In genomic region chr3:30598663-30599545, GRCh38 we compare ENCODE assay signal across 14 cellular contexts. TPM values are rescaled to one million over a fixed set of nuclear protein-coding genes. Genes with fewer than 3 reads are reported as not detected.
DNase-seq lines count a peak whose midpoint lies in the region; ATAC-seq, FAIRE-seq and TF ChIP-seq lines count a peak whose summit lies in the region.
"Had no signal": no experiment of that assay in that cellular context is flagged by ENCODE, and none has a peak within 500 bp of the region (broad histone marks: within the 10 kb centered on the region; RNA-seq: fewer than 3 reads in every experiment).

No MANE protein-coding gene starts in this region.

- ATAC-seq in A549, result no peak
- ATAC-seq: Panc1 had no signal

- H3K36me3 ChIP-seq in SU-DHL-6 (ENCODE audit: low read length), result no peaks in the 10 kb centered on the region
- no peaks in the 10 kb centered on the region for H3K36me3 ChIP-seq in keratinocyte (ENCODE audit: control insufficient read depth in 2 of 2, extremely low read depth in 1 of 2, insufficient read depth in 2 of 2, low read length in 2 of 2)
- no peaks in the 10 kb centered on the region for H3K36me3 ChIP-seq in smooth muscle cell (ENCODE audit: low read depth)

- H3K9ac ChIP-seq in SU-DHL-6 (ENCODE audit: low read length) (0 out of 2 replicates have a peak overlapping the region, but pooled peaks have one; percentile 11), keratinocyte (ENCODE audit: control insufficient read depth, extremely low read depth, insufficient read depth, low read length) (no peak overlapping the region), smooth muscle cell (ENCODE audit: low read depth) (no peak overlapping the region)

- H3K79me2 ChIP-seq in SU-DHL-6 (ENCODE audit: insufficient read depth, low read length), result no peaks in the 10 kb centered on the region
- no peaks in the 10 kb centered on the region for H3K79me2 ChIP-seq in keratinocyte (ENCODE audit: control insufficient read depth, insufficient read depth, low read length)
- H3K79me2 ChIP-seq in smooth muscle cell (ENCODE audit: low read depth), result no peaks in the 10 kb centered on the region

- H3F3A ChIP-seq in SU-DHL-6 (ENCODE audit: insufficient read depth) (peaks cover 24% of the 10 kb centered on the region), smooth muscle cell (ENCODE audit: low read depth) (no peaks in the 10 kb centered on the region)

- TF ChIP-seq CTCF in A549 (IDR thresholded peaks at IDR 0.05) (no peak), SU-DHL-6 (IDR thresholded peaks at IDR 0.05; ENCODE audit: insufficient read depth, low read length, poor library complexity, severe bottlenecking) (no peak), keratinocyte (optimal IDR thresholded peaks at IDR 0.05 in 1 of 3, IDR thresholded peaks at IDR 0.05 in 1 of 3, conservative IDR thresholded peaks at IDR 0.05 in 1 of 3; ENCODE audit: extremely low read depth in 1 of 3, insufficient read depth in 2 of 3, low read length in 3 of 3) (no peak), smooth muscle cell (IDR thresholded peaks at IDR 0.05; ENCODE audit: borderline replicate concordance, insufficient read depth, poor library complexity, severe bottlenecking) (no peak)

- POLR2A ChIA-PET in A549 (lab: Yijun Ruan, JAX), result interaction anchor here (2.4 kb wide), 1 partner anchor 7 kb away, joined by 9 read pairs; the partner anchor contains the start of gene TGFBR2

- WGBS in A549 (ENCODE audit: missing lambda C conversion rate), result 89% methylated on average over 3 of the region's 3 CpGs
- 84% methylated on average over 3 of the region's 3 CpGs for WGBS in smooth muscle cell (ENCODE audit: low lambda C conversion rate)

- TF ChIP-seq POLR2A in A549 (IDR thresholded peaks at IDR 0.05; ENCODE audit: low read length), result no peak

- dilution Hi-C loops in keratinocyte (cut with MboI; ENCODE audit: extremely low pct_ligation_motif_present, low sequenced_read_pairs), result no loop called here

- H4K20me1 ChIP-seq in SU-DHL-6 (ENCODE audit: low read depth, low read length) (no peaks in the 10 kb centered on the region), keratinocyte (ENCODE audit: control insufficient read depth, extremely low read depth, insufficient read depth, low read length) (no peaks in the 10 kb centered on the region), smooth muscle cell (ENCODE audit: low read depth) (no peaks in the 10 kb centered on the region)

- TF ChIP-seq RAD21 in A549 (conservative IDR thresholded peaks at IDR 0.05 in 1 of 2, IDR thresholded peaks at IDR 0.05 in 1 of 2), result no peak

- FAIRE-seq in A549 (lab: Jason Lieb, UNC) (peak; percentile 46), GM18507 (lab: Jason Lieb, UNC) (peak; percentile 5), keratinocyte (lab: Jason Lieb, UNC) (no peak)

- CTCF ChIA-PET in A549 (lab: Yijun Ruan, JAX), result interaction anchor here (0.6 to 1.9 kb wide), 3 partner anchors 94 to 464 kb away, joined by 3 to 7 read pairs (median 3); no protein-coding TSS in a partner anchor

- H2AFZ ChIP-seq in SU-DHL-6 (ENCODE audit: low read depth, low read length, severe bottlenecking) (peak overlapping the region; percentile 56), keratinocyte (ENCODE audit: control insufficient read depth, low read length) (peak overlapping the region; percentile 57), smooth muscle cell (ENCODE audit: low read depth) (no peak overlapping the region)

- H3K4me2 ChIP-seq in A549 (peak overlapping the region; percentile 64; the same call in 2 of the 3 replicates), SU-DHL-6 (ENCODE audit: low read depth, low read length, poor library complexity, severe bottlenecking) (peak overlapping the region; percentile 59), keratinocyte (ENCODE audit: control insufficient read depth, extremely low read depth, insufficient read depth, low read depth, low read length) (no peak overlapping the region), smooth muscle cell (no peak overlapping the region)

- H3K27ac ChIP-seq in A549 (peak overlapping the region; percentile 82 to 84), SU-DHL-6 (ENCODE audit: low read depth, low read length) (peak overlapping the region; percentile 88), keratinocyte (ENCODE audit: control insufficient read depth, insufficient read depth, low read length) (peak overlapping the region; percentile 75), smooth muscle cell (ENCODE audit: low read depth) (no peak overlapping the region)

- H3K4me3 ChIP-seq in A549 (no peak overlapping the region), SU-DHL-6 (ENCODE audit: insufficient read depth, low read length, poor library complexity, severe bottlenecking) (no peak overlapping the region), keratinocyte (ENCODE audit: control insufficient read depth in 2 of 3, extremely low read depth in 1 of 3, insufficient read depth in 2 of 3, low read depth in 1 of 3, low read length in 3 of 3) (no peak overlapping the region), smooth muscle cell (no peak overlapping the region)

- peaks cover 37% of the 10 kb centered on the region for H3K4me1 ChIP-seq in A549
- peaks cover 31% of the 10 kb centered on the region for H3K4me1 ChIP-seq in keratinocyte (ENCODE audit: control insufficient read depth, extremely low read depth, insufficient read depth, low read length)
- peaks cover 8% of the 10 kb centered on the region for H3K4me1 ChIP-seq in smooth muscle cell (ENCODE audit: low read depth)

- H3K27me3 ChIP-seq in SU-DHL-6 (ENCODE audit: low read length), result no peaks in the 10 kb centered on the region
- no peaks in the 10 kb centered on the region for H3K27me3 ChIP-seq in keratinocyte (ENCODE audit: control insufficient read depth, extremely low read depth, insufficient read depth, low read length)
- no peaks in the 10 kb centered on the region for H3K27me3 ChIP-seq in smooth muscle cell (ENCODE audit: low read depth)

- DNase-seq in A549 (ENCODE audit: low read depth in 1 of 2, low spot score in 1 of 2), result no peak
- no peak for DNase-seq in GM18507 (ENCODE audit: extremely low spot score, insufficient read length, low read depth)
- no peak for DNase-seq in keratinocyte (ENCODE audit: low read depth, low spot score)
- no peak for DNase-seq in RKO (ENCODE audit: low spot score)
- DNase-seq in DMS53 (lab: John Stamatoyannopoulos, UW), result no peak
- no peak for DNase-seq in T1000 (lab: John Stamatoyannopoulos, UW)
- DNase-seq in smooth muscle cell (lab: John Stamatoyannopoulos, UW; ENCODE audit: unreplicated experiment), result no peak
- DNase-seq: activated CD8-positive, alpha-beta memory T cell treated with anti-CD3 and anti-CD28 coated beads, Interleukin-2, amount 50 U/mL, for 48 hours; effector memory CD4-positive, alpha-beta T cell; NCI-H1092 treated with DMSO at 0.1 percent for 48 hours; NCI-H2227 treated with DMSO at 0.1 percent for 48 hours; T-helper 9 cell had no signal

- H3K9me2 ChIP-seq in SU-DHL-6 (replicated peaks; ENCODE audit: insufficient read depth, low read length), result no peaks in the 10 kb centered on the region

- no peaks in the 10 kb centered on the region for H3K9me1 ChIP-seq in keratinocyte (ENCODE audit: control insufficient read depth, extremely low read depth, insufficient read depth, low read length)

- H3K9me3 ChIP-seq in A549 (peaks cover 11% of the 10 kb centered on the region), SU-DHL-6 (ENCODE audit: insufficient read depth, low read length) (no peaks in the 10 kb centered on the region), keratinocyte (ENCODE audit: control insufficient read depth, low read depth, low read length) (no peaks in the 10 kb centered on the region), smooth muscle cell (replicated peaks; ENCODE audit: low read depth) (no peaks in the 10 kb centered on the region)

- no peak for TF ChIP-seq EP300 in A549 (IDR thresholded peaks at IDR 0.05)

TF ChIP-seq in A549, 52 proteins besides CTCF, POLR2A, EP300 and RAD21:
- TF ChIP-seq, protein P1, sequence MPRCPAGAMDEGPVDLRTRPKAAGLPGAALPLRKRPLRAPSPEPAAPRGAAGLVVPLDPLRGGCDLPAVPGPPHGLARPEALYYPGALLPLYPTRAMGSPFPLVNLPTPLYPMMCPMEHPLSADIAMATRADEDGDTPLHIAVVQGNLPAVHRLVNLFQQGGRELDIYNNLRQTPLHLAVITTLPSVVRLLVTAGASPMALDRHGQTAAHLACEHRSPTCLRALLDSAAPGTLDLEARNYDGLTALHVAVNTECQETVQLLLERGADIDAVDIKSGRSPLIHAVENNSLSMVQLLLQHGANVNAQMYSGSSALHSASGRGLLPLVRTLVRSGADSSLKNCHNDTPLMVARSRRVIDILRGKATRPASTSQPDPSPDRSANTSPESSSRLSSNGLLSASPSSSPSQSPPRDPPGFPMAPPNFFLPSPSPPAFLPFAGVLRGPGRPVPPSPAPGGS (IDR thresholded peaks at IDR 0.05), result no peak
- TF ChIP-seq TP53 (CRISPR knock-in tag; IDR thresholded peaks at IDR 0.05), result no peak
- TF ChIP-seq HOXB5 (CRISPR knock-in tag; IDR thresholded peaks at IDR 0.05), result no peak
- TF ChIP-seq KDM5A (IDR thresholded peaks at IDR 0.05), result no peak
- TF ChIP-seq PHF8 (IDR thresholded peaks at IDR 0.05; ENCODE audit: borderline replicate concordance, low read depth), result no peak
- TF ChIP-seq NPAS2 (CRISPR knock-in tag; IDR thresholded peaks at IDR 0.05; ENCODE audit: borderline replicate concordance), result no peak
- TF ChIP-seq GATA3 (IDR thresholded peaks at IDR 0.05; ENCODE audit: borderline replicate concordance), result no peak
- TF ChIP-seq CHD2 (IDR thresholded peaks at IDR 0.05; ENCODE audit: low read length, partially characterized antibody), result no peak
- no peak for TF ChIP-seq HES2 (IDR thresholded peaks at IDR 0.05)
- TF ChIP-seq RFX5 (IDR thresholded peaks at IDR 0.05), result no peak

RNA-seq across cellular contexts. Expression of gene TGFBR2, which starts 7.5 kb away (rescaled TPM):
- polyA plus RNA-seq in A549 (2011; rRNA removed) (97.4 and 119 TPM in 2 replicates), A549 (2017; fragmentation: RNase III; extraction: RNeasy Plus Mini Kit Qiagen cat#74134 plus additional on column Dnase treatment) (47.0 to 57.8 TPM (median 48.5 TPM) in 3 replicates), keratinocyte (250 to 402 TPM (median 303 TPM) in 3 replicates), smooth muscle cell (37.5 and 39.6 TPM in 2 replicates)
- polyA plus RNA-seq in A549 (2012; cell fraction: cytosol; rRNA removed), result 21.5 and 26.8 TPM in 2 replicates
- polyA plus RNA-seq in A549 (2012; cell fraction: nucleus; rRNA removed), result 20.0 and 20.1 TPM in 2 replicates
- 103 and 115 TPM in 2 replicates for polyA minus RNA-seq in A549 (2011; rRNA and poly(A)+ RNA removed)
- 39.9 TPM for polyA plus RNA-seq in keratinocyte (2011; ENCODE audit: low read depth)
- polyA plus RNA-seq in keratinocyte (2011; cell fraction: cytosol; rRNA removed), result 201 and 293 TPM in 2 replicates
- 332 and 361 TPM in 2 replicates for polyA plus RNA-seq in keratinocyte (2011; cell fraction: nucleus; rRNA removed)
- 37.4 and 256 TPM in 2 replicates for polyA plus RNA-seq in keratinocyte (2012; ENCODE audit: low replicate concordance)
- 379 to 451 TPM (median 420 TPM) in 3 replicates for polyA minus RNA-seq in keratinocyte
- 312 TPM for polyA minus RNA-seq in keratinocyte (2011; cell fraction: cytosol; rRNA and poly(A)+ RNA removed)
- 400 and 638 TPM in 2 replicates for polyA minus RNA-seq in keratinocyte (2011; cell fraction: nucleus; rRNA and poly(A)+ RNA removed)
- total RNA-seq in smooth muscle cell, result 53.7 and 60.9 TPM in 2 replicates

Comparison
In these comparisons a context has a peak if more than half of its experiments do, and no peak if none do; other contexts are left out.
1. H3K4me2 ChIP-seq: peak in A549 (single experiment) and SU-DHL-6 (single experiment); none in keratinocyte (single experiment) and smooth muscle cell (single experiment).